ENCODE assay signal across 1 cellular context in the genomic region with DNA sequence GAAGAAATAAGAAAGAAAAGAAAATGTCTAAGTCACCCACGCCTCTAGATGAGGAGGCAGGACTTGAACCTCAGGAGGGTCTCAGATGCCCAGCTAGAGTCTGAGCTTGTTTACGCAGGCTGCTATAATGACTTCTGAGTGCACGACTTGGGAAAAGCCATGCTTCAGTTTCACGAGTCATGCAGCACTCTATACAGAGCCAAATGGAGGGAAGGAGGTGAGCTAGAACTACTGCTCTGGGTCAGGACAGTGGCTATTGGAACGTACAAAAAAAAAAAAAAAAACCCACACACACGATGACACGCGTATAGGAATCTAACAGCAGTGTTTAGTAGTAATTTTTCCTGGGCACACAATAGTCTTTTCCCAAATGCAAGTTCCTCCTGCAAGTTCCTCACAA.
TF ChIP-seq lines count a peak whose summit lies in the region.

No MANE protein-coding gene starts in this region.

TF ChIP-seq in GM23338, 12 proteins besides CTCF, POLR2A, EP300 and RAD21 (continued from another document):
- TF ChIP-seq, protein P1, sequence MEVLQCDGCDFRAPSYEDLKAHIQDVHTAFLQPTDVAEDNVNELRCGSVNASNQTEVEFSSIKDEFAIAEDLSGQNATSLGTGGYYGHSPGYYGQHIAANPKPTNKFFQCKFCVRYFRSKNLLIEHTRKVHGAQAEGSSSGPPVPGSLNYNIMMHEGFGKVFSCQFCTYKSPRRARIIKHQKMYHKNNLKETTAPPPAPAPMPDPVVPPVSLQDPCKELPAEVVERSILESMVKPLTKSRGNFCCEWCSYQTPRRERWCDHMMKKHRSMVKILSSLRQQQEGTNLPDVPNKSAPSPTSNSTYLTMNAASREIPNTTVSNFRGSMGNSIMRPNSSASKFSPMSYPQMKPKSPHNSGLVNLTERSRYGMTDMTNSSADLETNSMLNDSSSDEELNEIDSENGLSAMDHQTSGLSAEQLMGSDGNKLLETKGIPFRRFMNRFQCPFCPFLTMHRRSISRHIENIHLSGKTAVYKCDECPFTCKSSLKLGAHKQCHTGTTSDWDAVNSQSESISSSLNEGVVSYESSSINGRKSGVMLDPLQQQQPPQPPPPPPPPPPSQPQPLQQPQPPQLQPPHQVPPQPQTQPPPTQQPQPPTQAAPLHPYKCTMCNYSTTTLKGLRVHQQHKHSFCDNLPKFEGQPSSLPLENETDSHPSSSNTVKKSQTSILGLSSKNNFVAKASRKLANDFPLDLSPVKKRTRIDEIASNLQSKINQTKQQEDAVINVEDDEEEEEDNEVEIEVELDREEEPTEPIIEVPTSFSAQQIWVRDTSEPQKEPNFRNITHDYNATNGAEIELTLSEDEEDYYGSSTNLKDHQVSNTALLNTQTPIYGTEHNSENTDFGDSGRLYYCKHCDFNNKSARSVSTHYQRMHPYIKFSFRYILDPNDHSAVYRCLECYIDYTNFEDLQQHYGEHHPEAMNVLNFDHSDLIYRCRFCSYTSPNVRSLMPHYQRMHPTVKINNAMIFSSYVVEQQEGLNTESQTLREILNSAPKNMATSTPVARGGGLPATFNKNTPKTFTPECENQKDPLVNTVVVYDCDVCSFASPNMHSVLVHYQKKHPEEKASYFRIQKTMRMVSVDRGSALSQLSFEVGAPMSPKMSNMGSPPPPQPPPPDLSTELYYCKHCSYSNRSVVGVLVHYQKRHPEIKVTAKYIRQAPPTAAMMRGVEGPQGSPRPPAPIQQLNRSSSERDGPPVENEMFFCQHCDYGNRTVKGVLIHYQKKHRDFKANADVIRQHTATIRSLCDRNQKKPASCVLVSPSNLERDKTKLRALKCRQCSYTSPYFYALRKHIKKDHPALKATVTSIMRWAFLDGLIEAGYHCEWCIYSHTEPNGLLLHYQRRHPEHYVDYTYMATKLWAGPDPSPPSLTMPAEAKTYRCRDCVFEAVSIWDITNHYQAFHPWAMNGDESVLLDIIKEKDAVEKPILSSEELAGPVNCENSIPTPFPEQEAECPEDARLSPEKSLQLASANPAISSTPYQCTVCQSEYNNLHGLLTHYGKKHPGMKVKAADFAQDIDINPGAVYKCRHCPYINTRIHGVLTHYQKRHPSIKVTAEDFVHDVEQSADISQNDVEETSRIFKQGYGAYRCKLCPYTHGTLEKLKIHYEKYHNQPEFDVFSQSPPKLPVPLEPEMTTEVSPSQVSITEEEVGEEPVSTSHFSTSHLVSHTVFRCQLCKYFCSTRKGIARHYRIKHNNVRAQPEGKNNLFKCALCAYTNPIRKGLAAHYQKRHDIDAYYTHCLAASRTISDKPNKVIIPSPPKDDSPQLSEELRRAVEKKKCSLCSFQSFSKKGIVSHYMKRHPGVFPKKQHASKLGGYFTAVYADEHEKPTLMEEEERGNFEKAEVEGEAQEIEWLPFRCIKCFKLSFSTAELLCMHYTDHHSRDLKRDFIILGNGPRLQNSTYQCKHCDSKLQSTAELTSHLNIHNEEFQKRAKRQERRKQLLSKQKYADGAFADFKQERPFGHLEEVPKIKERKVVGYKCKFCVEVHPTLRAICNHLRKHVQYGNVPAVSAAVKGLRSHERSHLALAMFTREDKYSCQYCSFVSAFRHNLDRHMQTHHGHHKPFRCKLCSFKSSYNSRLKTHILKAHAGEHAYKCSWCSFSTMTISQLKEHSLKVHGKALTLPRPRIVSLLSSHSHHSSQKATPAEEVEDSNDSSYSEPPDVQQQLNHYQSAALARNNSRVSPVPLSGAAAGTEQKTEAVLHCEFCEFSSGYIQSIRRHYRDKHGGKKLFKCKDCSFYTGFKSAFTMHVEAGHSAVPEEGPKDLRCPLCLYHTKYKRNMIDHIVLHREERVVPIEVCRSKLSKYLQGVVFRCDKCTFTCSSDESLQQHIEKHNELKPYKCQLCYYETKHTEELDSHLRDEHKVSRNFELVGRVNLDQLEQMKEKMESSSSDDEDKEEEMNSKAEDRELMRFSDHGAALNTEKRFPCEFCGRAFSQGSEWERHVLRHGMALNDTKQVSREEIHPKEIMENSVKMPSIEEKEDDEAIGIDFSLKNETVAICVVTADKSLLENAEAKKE (CRISPR knock-in tag; IDR thresholded peaks at IDR 0.05) = no peak
- TF ChIP-seq ZNF331 (CRISPR knock-in tag; IDR thresholded peaks at IDR 0.05; ENCODE audit: low read depth) = no peak
- TF ChIP-seq, protein P2, sequence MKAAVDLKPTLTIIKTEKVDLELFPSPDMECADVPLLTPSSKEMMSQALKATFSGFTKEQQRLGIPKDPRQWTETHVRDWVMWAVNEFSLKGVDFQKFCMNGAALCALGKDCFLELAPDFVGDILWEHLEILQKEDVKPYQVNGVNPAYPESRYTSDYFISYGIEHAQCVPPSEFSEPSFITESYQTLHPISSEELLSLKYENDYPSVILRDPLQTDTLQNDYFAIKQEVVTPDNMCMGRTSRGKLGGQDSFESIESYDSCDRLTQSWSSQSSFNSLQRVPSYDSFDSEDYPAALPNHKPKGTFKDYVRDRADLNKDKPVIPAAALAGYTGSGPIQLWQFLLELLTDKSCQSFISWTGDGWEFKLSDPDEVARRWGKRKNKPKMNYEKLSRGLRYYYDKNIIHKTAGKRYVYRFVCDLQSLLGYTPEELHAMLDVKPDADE (IDR thresholded peaks at IDR 0.05) = no peak
- TF ChIP-seq JUNB (IDR thresholded peaks at IDR 0.05; ENCODE audit: unreplicated experiment) = no peak
- TF ChIP-seq CREB1 (CRISPR knock-in tag; IDR thresholded peaks at IDR 0.05; ENCODE audit: low read depth) = no peak
- no peak for TF ChIP-seq ZNF114 (CRISPR knock-in tag; IDR thresholded peaks at IDR 0.05)
- TF ChIP-seq, protein P3, sequence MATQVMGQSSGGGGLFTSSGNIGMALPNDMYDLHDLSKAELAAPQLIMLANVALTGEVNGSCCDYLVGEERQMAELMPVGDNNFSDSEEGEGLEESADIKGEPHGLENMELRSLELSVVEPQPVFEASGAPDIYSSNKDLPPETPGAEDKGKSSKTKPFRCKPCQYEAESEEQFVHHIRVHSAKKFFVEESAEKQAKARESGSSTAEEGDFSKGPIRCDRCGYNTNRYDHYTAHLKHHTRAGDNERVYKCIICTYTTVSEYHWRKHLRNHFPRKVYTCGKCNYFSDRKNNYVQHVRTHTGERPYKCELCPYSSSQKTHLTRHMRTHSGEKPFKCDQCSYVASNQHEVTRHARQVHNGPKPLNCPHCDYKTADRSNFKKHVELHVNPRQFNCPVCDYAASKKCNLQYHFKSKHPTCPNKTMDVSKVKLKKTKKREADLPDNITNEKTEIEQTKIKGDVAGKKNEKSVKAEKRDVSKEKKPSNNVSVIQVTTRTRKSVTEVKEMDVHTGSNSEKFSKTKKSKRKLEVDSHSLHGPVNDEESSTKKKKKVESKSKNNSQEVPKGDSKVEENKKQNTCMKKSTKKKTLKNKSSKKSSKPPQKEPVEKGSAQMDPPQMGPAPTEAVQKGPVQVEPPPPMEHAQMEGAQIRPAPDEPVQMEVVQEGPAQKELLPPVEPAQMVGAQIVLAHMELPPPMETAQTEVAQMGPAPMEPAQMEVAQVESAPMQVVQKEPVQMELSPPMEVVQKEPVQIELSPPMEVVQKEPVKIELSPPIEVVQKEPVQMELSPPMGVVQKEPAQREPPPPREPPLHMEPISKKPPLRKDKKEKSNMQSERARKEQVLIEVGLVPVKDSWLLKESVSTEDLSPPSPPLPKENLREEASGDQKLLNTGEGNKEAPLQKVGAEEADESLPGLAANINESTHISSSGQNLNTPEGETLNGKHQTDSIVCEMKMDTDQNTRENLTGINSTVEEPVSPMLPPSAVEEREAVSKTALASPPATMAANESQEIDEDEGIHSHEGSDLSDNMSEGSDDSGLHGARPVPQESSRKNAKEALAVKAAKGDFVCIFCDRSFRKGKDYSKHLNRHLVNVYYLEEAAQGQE (IDR thresholded peaks at IDR 0.05; ENCODE audit: unreplicated experiment) = no peak
- no peak for TF ChIP-seq POLR2AphosphoS5 (IDR thresholded peaks at IDR 0.05; ENCODE audit: low read depth)
